ENCODE assay signal across 13 cellular contexts in the genomic region with DNA sequence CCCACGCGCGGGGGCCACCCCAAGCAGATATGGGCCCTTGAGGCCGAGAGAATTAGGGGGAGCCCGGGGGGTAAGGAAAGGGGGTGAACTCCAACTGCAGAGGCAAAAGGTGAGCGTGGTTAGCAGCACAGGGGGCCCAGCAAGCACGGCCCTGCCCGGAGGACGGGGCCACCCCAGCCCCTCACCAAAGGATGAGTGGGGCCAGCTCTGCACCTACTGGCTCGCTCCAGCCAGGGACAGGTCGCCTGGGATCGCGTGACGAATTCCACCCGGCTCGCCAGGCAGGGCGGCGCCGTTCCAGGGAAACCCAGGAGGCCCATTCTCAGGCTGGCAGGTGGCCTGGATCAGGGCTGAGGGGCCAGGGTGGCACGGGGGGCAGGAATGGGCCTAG. TPM values are rescaled to one million over a fixed set of nuclear protein-coding genes. Genes with fewer than 3 reads are reported as not detected.
A peak's percentile ranks its signal among the peaks of the same experiment; 100 is the strongest.
DNase-seq lines count a peak whose midpoint lies in the region; ATAC-seq and TF ChIP-seq lines count a peak whose summit lies in the region.
"Had no signal": no experiment of that assay in that cellular context is flagged by ENCODE, and none has a peak within 500 bp of the region (broad histone marks: within the 10 kb centered on the region; RNA-seq: fewer than 3 reads in every experiment).

No MANE protein-coding gene starts in this region.

- H3K36me3 ChIP-seq in mammary epithelial cell (ENCODE audit: insufficient read depth, low read length) (no peaks in the 10 kb centered on the region), vagina (no peaks in the 10 kb centered on the region)
- H3K36me3 ChIP-seq: MG63 had no signal

- no peak overlapping the region for H3K27ac ChIP-seq in mammary epithelial cell (ENCODE audit: insufficient read depth, low read depth, low read length)
- peak overlapping the region; percentile 80 for H3K27ac ChIP-seq in angular gyrus (ENCODE audit: low read depth, low read length)
- H3K27ac ChIP-seq in vagina = peak overlapping the region; percentile 85

- H3K27ac Mint-ChIP-seq in MCF 10A (ENCODE audit: low read depth, unreplicated experiment) = peak overlapping the region; percentile 52
- H3K27ac Mint-ChIP-seq in memory B cell = peak overlapping the region; percentile 70

- in situ Hi-C loops in mammary epithelial cell (cut with MboI; ENCODE audit: low sequenced_read_pairs in 2 of 2) = no loop called here

- H3K9ac ChIP-seq in mammary epithelial cell (ENCODE audit: insufficient read depth, low read length) = no peak overlapping the region

- ATAC-seq in memory B cell (ENCODE audit: low read depth) = peak; percentile 28
- ATAC-seq in GM18873 (IDR thresholded peaks at IDR 0.05; ENCODE audit: low FRiP score, unreplicated experiment) = no peak
- ATAC-seq in GM21825 (IDR thresholded peaks at IDR 0.05; ENCODE audit: unreplicated experiment) = no peak
- ATAC-seq: heart left ventricle had no signal

- no peaks in the 10 kb centered on the region for H3K9me3 ChIP-seq in mammary epithelial cell (replicated peaks; ENCODE audit: insufficient read depth, low read length)
- no peaks in the 10 kb centered on the region for H3K9me3 ChIP-seq in vagina
- H3K9me3 ChIP-seq: heart left ventricle, MG63 had no signal

- H3K4me3 ChIP-seq in mammary epithelial cell (replicated peaks in 1 of 3; ENCODE audit: insufficient read depth in 1 of 3, low read depth in 2 of 3, low read length in 3 of 3) (no peak overlapping the region), vagina (no peak overlapping the region)
- H3K4me3 ChIP-seq: heart left ventricle, MG63 had no signal

- H3K79me2 ChIP-seq in mammary epithelial cell (ENCODE audit: insufficient read depth, low read length) = no peaks in the 10 kb centered on the region

- peaks cover 9% of the 10 kb centered on the region for H3K36me3 Mint-ChIP-seq in MCF 10A (ENCODE audit: insufficient read depth, unreplicated experiment)
- H3K36me3 Mint-ChIP-seq in memory B cell = peaks cover 17% of the 10 kb centered on the region

- CTCF ChIA-PET in MCF 10A (lab: Yijun Ruan, JAX) (interaction anchor here (0.8 to 2.6 kb wide), 10 partner anchors 9 to 1323 kb away, joined by 3 to 15 read pairs (median 4); no protein-coding TSS in a partner anchor), mammary epithelial cell (lab: Charles Lee; ENCODE audit: low non-redundant PET) (interaction anchor here (0.6 kb wide), 1 partner anchor 71 kb away, joined by 6 read pairs; no protein-coding TSS in a partner anchor)

- no peak overlapping the region for H3K4me3 Mint-ChIP-seq in MCF 10A (ENCODE audit: unreplicated experiment)
- H3K4me3 Mint-ChIP-seq in memory B cell = no peak overlapping the region
- H3K4me3 Mint-ChIP-seq: nephron had no signal

- H3K27me3 ChIP-seq in mammary epithelial cell (ENCODE audit: insufficient read depth, low read length) (no peaks in the 10 kb centered on the region), vagina (no peaks in the 10 kb centered on the region)
- H3K27me3 ChIP-seq: heart left ventricle, MG63 had no signal

- H4K20me1 ChIP-seq in mammary epithelial cell (ENCODE audit: insufficient read depth, low read length) = no peaks in the 10 kb centered on the region

- no peak for TF ChIP-seq POLR2A in vagina (IDR thresholded peaks at IDR 0.05)

- H3K9me3 Mint-ChIP-seq in MCF 10A (ENCODE audit: unreplicated experiment) = no peaks in the 10 kb centered on the region
- no peaks in the 10 kb centered on the region for H3K9me3 Mint-ChIP-seq in memory B cell
- H3K9me3 Mint-ChIP-seq: nephron had no signal

- dilution Hi-C loops in mammary epithelial cell (cut with HindIII; ENCODE audit: low sequenced_read_pairs) = no loop called here

- H3K27me3 Mint-ChIP-seq in MCF 10A (ENCODE audit: insufficient read depth, unreplicated experiment) (no peaks in the 10 kb centered on the region), memory B cell (no peaks in the 10 kb centered on the region)

- TF ChIP-seq CTCF in MCF 10A (IDR thresholded peaks at IDR 0.05; ENCODE audit: unreplicated experiment) (no peak), mammary epithelial cell (conservative IDR thresholded peaks at IDR 0.05 in 1 of 2, IDR thresholded peaks at IDR 0.05 in 1 of 2; ENCODE audit: extremely low read depth in 1 of 2, insufficient read depth in 1 of 2, low read depth in 1 of 2, low read length in 2 of 2) (no peak), vagina (IDR thresholded peaks at IDR 0.05) (no peak)

- WGBS in mammary epithelial cell (ENCODE audit: low coverage, missing lambda C conversion rate) = 100% methylated on average over 9 of the region's 20 CpGs

- no peak for DNase-seq in MCF 10A (ENCODE audit: unreplicated experiment)
- no peak for DNase-seq in mammary epithelial cell
- DNase-seq in memory B cell (ENCODE audit: low spot score in 2 of 2) = no peak
- no peak for DNase-seq in vagina (ENCODE audit: extremely low spot score in 2 of 2)
- DNase-seq in NCI-H2196 treated with DMSO at 0.1 percent for 48 hours (lab: John Stamatoyannopoulos, UW; ENCODE audit: unreplicated experiment) = no peak
- DNase-seq: DMS79, NCI-H2029 treated with DMSO at 0.1 percent for 48 hours had no signal

- no peak overlapping the region for H3K4me2 ChIP-seq in mammary epithelial cell (ENCODE audit: insufficient read depth, low read depth, low read length)

- peaks cover 21% of the 10 kb centered on the region for H3K4me1 ChIP-seq in mammary epithelial cell (ENCODE audit: insufficient read depth, low read length)
- peaks cover 53% of the 10 kb centered on the region for H3K4me1 ChIP-seq in vagina

- BruUV-seq in MCF 10A (replicated peaks; lab: Mats Ljungman, UMichigan) = no TSS peak
- BruUV-seq in mammary epithelial cell (replicated peaks; lab: Mats Ljungman, UMichigan) = no TSS peak

- no peak overlapping the region for H2AFZ ChIP-seq in mammary epithelial cell (ENCODE audit: low read depth, low read length)

- H3K4me1 Mint-ChIP-seq in MCF 10A (ENCODE audit: insufficient read depth, unreplicated experiment) = peaks cover 26% of the 10 kb centered on the region
- H3K4me1 Mint-ChIP-seq in memory B cell = peaks cover 17% of the 10 kb centered on the region

- intact Hi-C loops in MCF 10A (cut with micrococcal nuclease) = loop anchor here (1.0 to 10.0 kb wide), 4 partner anchors 39 to 406 kb away; a partner anchor contains a TSS
- intact Hi-C loops in mammary epithelial cell (cut with micrococcal nuclease) = loop anchor here (1.0 kb wide), 3 partner anchors 106 to 225 kb away; no protein-coding TSS in a partner anchor
- intact Hi-C loops in vagina (cut with DNase I) = loop anchor here (10.0 kb wide), 1 partner anchor 106 kb away; no protein-coding TSS in a partner anchor

- POLR2A ChIA-PET in MCF 10A (lab: Yijun Ruan, JAX) = interaction anchor here (0.8 kb wide), 1 partner anchor 226 kb away, joined by 5 read pairs; a partner anchor contains a TSS

RNA-seq across cellular contexts. Expression of a gene that starts 38.6 kb away (rescaled TPM):
- total RNA-seq in MCF 10A (2022) (22.4 and 29.6 TPM in 2 replicates), mammary epithelial cell (1 to 10 TPM; 5.1 to 7.3 TPM), vagina (60.9 TPM)
- polyA plus RNA-seq in mammary epithelial cell = 0.88 TPM
- not detected for polyA minus RNA-seq in mammary epithelial cell
